Comparison of ENCODE assay signal across 1 cellular context in the genomic region with DNA sequence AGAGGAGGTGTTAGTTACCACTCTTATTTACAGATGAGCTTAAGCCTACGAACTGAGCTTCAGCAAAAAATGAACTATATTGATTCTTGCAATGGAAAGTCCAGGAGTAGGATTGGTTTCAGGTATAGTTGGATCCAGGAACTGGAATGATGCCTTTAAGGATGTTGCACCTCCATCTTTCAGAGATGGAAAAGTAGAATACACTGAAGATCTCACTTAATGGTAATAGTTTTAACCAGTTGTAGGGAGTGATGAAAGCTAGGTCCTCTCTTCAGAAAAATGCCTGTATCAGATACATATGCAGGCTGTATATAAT.
TF ChIP-seq lines count a peak whose summit lies in the region.

No MANE protein-coding gene starts in this region.

TF ChIP-seq in HepG2, 621 proteins besides CTCF, POLR2A, EP300 and RAD21 (continued from another document):
- TF ChIP-seq, protein P1, sequence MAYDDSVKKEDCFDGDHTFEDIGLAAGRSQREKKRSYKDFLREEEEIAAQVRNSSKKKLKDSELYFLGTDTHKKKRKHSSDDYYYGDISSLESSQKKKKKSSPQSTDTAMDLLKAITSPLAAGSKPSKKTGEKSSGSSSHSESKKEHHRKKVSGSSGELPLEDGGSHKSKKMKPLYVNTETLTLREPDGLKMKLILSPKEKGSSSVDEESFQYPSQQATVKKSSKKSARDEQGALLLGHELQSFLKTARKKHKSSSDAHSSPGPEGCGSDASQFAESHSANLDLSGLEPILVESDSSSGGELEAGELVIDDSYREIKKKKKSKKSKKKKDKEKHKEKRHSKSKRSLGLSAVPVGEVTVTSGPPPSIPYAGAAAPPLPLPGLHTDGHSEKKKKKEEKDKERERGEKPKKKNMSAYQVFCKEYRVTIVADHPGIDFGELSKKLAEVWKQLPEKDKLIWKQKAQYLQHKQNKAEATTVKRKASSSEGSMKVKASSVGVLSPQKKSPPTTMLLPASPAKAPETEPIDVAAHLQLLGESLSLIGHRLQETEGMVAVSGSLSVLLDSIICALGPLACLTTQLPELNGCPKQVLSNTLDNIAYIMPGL (CRISPR knock-in tag; IDR thresholded peaks at IDR 0.05; ENCODE audit: borderline replicate concordance in 1 of 2, low read depth in 1 of 2): peak in 1 of 2 experiments; percentile 13; a peak in 1 of 4 replicates
- TF ChIP-seq ZBTB14 (CRISPR knock-in tag; IDR thresholded peaks at IDR 0.05) (no peak), CBX1 (IDR thresholded peaks at IDR 0.05; ENCODE audit: low read depth) (no peak), ZNF256 (CRISPR knock-in tag; conservative IDR thresholded peaks at IDR 0.05) (no peak), ZNF761 (CRISPR knock-in tag; conservative IDR thresholded peaks at IDR 0.05) (no peak), TRIM22 (IDR thresholded peaks at IDR 0.05) (no peak), PCBP1 (IDR thresholded peaks at IDR 0.05; ENCODE audit: borderline replicate concordance, low read depth, low read length) (no peak), TBX3 (IDR thresholded peaks at IDR 0.05; ENCODE audit: borderline replicate concordance) (no peak), SP1 (IDR thresholded peaks at IDR 0.05) (no peak), SP1 (CRISPR knock-in tag; IDR thresholded peaks at IDR 0.05) (no peak), TCF7 (IDR thresholded peaks at IDR 0.05; ENCODE audit: low read depth) (no peak), ZC3H4 (CRISPR knock-in tag; IDR thresholded peaks at IDR 0.05; ENCODE audit: borderline replicate concordance) (no peak), ZNF329 (CRISPR knock-in tag; IDR thresholded peaks at IDR 0.05; ENCODE audit: low read depth) (peak; percentile 100), SALL1 (CRISPR knock-in tag; IDR thresholded peaks at IDR 0.05) (no peak), TIGD3 (CRISPR knock-in tag; IDR thresholded peaks at IDR 0.05; ENCODE audit: borderline replicate concordance) (no peak), ZFP36L1 (CRISPR knock-in tag; IDR thresholded peaks at IDR 0.05) (no peak)
- TF ChIP-seq, protein P2, sequence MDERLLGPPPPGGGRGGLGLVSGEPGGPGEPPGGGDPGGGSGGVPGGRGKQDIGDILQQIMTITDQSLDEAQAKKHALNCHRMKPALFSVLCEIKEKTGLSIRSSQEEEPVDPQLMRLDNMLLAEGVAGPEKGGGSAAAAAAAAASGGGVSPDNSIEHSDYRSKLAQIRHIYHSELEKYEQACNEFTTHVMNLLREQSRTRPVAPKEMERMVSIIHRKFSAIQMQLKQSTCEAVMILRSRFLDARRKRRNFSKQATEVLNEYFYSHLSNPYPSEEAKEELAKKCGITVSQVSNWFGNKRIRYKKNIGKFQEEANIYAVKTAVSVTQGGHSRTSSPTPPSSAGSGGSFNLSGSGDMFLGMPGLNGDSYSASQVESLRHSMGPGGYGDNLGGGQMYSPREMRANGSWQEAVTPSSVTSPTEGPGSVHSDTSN (CRISPR knock-in tag; IDR thresholded peaks at IDR 0.05): no peak
- TF ChIP-seq, protein P3, sequence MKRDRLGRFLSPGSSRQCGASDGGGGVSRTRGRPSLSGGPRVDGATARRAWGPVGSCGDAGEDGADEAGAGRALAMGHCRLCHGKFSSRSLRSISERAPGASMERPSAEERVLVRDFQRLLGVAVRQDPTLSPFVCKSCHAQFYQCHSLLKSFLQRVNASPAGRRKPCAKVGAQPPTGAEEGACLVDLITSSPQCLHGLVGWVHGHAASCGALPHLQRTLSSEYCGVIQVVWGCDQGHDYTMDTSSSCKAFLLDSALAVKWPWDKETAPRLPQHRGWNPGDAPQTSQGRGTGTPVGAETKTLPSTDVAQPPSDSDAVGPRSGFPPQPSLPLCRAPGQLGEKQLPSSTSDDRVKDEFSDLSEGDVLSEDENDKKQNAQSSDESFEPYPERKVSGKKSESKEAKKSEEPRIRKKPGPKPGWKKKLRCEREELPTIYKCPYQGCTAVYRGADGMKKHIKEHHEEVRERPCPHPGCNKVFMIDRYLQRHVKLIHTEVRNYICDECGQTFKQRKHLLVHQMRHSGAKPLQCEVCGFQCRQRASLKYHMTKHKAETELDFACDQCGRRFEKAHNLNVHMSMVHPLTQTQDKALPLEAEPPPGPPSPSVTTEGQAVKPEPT (CRISPR knock-in tag; IDR thresholded peaks at IDR 0.05; ENCODE audit: low read depth): 0 out of 2 replicates have a peak, but pooled peaks have one; percentile 3
